30 cellular contexts compared by ENCODE assay signal in the genomic region with DNA sequence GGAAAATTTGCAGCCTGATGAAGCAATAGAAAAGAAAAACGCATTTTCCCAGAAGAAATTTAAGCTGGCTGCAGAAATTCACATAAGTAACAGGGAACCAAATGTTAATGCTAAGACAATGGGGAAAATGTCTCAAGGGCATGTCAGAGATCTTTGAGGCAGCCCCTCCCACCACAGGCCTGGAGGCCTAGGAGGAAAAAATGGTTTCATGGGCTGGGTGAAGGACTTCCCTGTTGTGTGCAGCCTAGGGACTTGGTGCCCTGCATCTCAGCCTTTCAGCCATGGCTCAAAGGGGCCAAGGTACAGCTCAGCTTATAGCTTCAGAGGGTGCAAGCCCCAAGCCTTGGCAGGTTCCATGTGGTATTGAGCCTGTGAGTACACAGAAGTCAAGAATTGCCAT.
"Had no signal": no experiment of that assay in that cellular context is flagged by ENCODE, and none has a peak within 500 bp of the region (broad histone marks: within the 10 kb centered on the region; RNA-seq: fewer than 3 reads in every experiment).

No MANE protein-coding gene starts in this region.

- FAIRE-seq: urothelium cell line had no signal

- H3K9me3 ChIP-seq: ovary, thoracic aorta, thyroid gland, vagina had no signal

- H3K4me2 ChIP-seq: neural progenitor cell, smooth muscle cell had no signal

- H2AFZ ChIP-seq: neural progenitor cell, parathyroid adenoma had no signal

- H3K27ac Mint-ChIP-seq: natural killer cell; nephron; neural progenitor cell; progenitor cell of endocrine pancreas; stimulated activated memory B cell treated with anti-CD40 and anti-IgM and Interleukin-4, amounts not matched to agents 10 μg/mL and 1 μg/mL and 100 μg/mL, for 72 hours; stimulated activated naive CD8-positive, alpha-beta T cell treated with anti-CD3 and anti-CD28 coated beads, Interleukin-15, Interleukin-2, amounts not matched to agents 100 ng/mL and 50 ng/mL, for 24 hours had no signal

- H3K27me3 ChIP-seq: neural progenitor cell, ovary, spleen, stomach, thyroid gland, tibial nerve, upper lobe of left lung, vagina had no signal

- DNase-seq: natural killer cell; occipital lobe; ovary; posterior cingulate gyrus; psoas muscle; right cardiac atrium; spleen; stimulated activated CD4-positive, alpha-beta T cell treated with anti-CD3 and anti-CD28 coated beads, Interleukin-12 subunit alpha, Interleukin-12 subunit beta, amount 100 ng/mL, for 4 hours; stimulated activated CD4-positive, alpha-beta T cell treated with anti-CD3 and anti-CD28 coated beads, Interleukin-1b, Interleukin-23, amount 100 ng/mL, for 48 hours; stimulated activated CD4-positive, alpha-beta T cell treated with anti-CD3 and anti-CD28 coated beads, Interleukin-4, amount 100 ng/mL, for 1 hour; stimulated activated CD4-positive, alpha-beta T cell treated with anti-CD3 and anti-CD28 coated beads, Interleukin-4, amount 100 ng/mL, for 4 hours; stimulated activated CD8-positive, alpha-beta memory T cell treated with anti-CD3 and anti-CD28 coated beads, Interleukin-4, amount 100 ng/mL, for 48 hours; stimulated activated naive CD4-positive, alpha-beta T cell treated with Interleukin-2 at 50 U/mL for 16 hours; stomach; thyroid gland; trophoblast cell; upper lobe of left lung had no signal

- H3K4me3 Mint-ChIP-seq: natural killer cell; nephron; neural progenitor cell; stimulated activated memory B cell treated with anti-CD40 and anti-IgM and Interleukin-4, amounts not matched to agents 10 μg/mL and 1 μg/mL and 100 μg/mL, for 72 hours; stimulated activated naive CD8-positive, alpha-beta T cell treated with anti-CD3 and anti-CD28 coated beads, Interleukin-15, Interleukin-2, amounts not matched to agents 100 ng/mL and 50 ng/mL, for 24 hours had no signal

- H3K4me1 ChIP-seq: neural progenitor cell, parathyroid adenoma, psoas muscle, spleen, stomach, thyroid gland, tibial nerve, upper lobe of left lung, vagina had no signal

- H3K79me2 ChIP-seq: parathyroid adenoma had no signal

- H3K36me3 Mint-ChIP-seq: stimulated activated memory B cell treated with anti-CD40 and anti-IgM and Interleukin-4, amounts not matched to agents 10 μg/mL and 1 μg/mL and 100 μg/mL, for 72 hours had no signal

- H3K4me1 Mint-ChIP-seq: natural killer cell; nephron; neural progenitor cell; stimulated activated memory B cell treated with anti-CD40 and anti-IgM and Interleukin-4, amounts not matched to agents 10 μg/mL and 1 μg/mL and 100 μg/mL, for 72 hours had no signal

- H3K27me3 Mint-ChIP-seq: progenitor cell of endocrine pancreas; stimulated activated memory B cell treated with anti-CD40 and anti-IgM and Interleukin-4, amounts not matched to agents 10 μg/mL and 1 μg/mL and 100 μg/mL, for 72 hours; stimulated activated naive CD8-positive, alpha-beta T cell treated with anti-CD3 and anti-CD28 coated beads, Interleukin-15, Interleukin-2, amounts not matched to agents 100 ng/mL and 50 ng/mL, for 24 hours had no signal

- H3K27ac ChIP-seq: neural progenitor cell, ovary, parathyroid adenoma, psoas muscle, skin epidermis, spleen, stomach, thoracic aorta, thyroid gland, tibial nerve, upper lobe of left lung, vagina had no signal

- H3K9ac ChIP-seq: neural progenitor cell, parathyroid adenoma had no signal

- H3K4me3 ChIP-seq: neural progenitor cell, ovary, psoas muscle, skin epidermis, smooth muscle cell, spleen, stomach, thoracic aorta, thyroid gland, tibial nerve, upper lobe of left lung, vagina had no signal

- H3K36me3 ChIP-seq: neural progenitor cell, ovary, spleen, stomach, thoracic aorta, thyroid gland, tibial nerve, upper lobe of left lung, vagina had no signal

- ATAC-seq: natural killer cell; psoas muscle; right cardiac atrium; sciatic nerve; stimulated activated memory B cell treated with anti-CD40 and anti-IgM and Interleukin-4, amounts not matched to agents 10 μg/mL and 1 μg/mL and 100 μg/mL, for 72 hours had no signal
